In genomic region chr12:79691299-79692248, GRCh38 we compare ENCODE assay signal across 8 cellular contexts. TPM values are rescaled to one million over a fixed set of nuclear protein-coding genes. Genes with fewer than 3 reads are reported as not detected.
DNase-seq lines count a peak whose midpoint lies in the region; ATAC-seq, FAIRE-seq and TF ChIP-seq lines count a peak whose summit lies in the region.

No MANE protein-coding gene starts in this region.

- in situ Hi-C loops in GM13976 (cut with MboI; ENCODE audit: low sequenced_read_pairs, unreplicated experiment) = no loop called here

- H4K20me1 ChIP-seq in endothelial cell of umbilical vein (replicated peaks; ENCODE audit: control insufficient read depth, extremely low read depth, insufficient read depth, low read length) = no peaks in the 10 kb centered on the region

- H3K9ac ChIP-seq in endothelial cell of umbilical vein (replicated peaks; ENCODE audit: extremely low read depth, insufficient read depth, low read length) (peak overlapping the region; percentile 96), mucosa of stomach (ENCODE audit: low read length) (peak overlapping the region; percentile 76)

- dilution Hi-C loops in endothelial cell of umbilical vein (cut with MboI; ENCODE audit: extremely low pct_ligation_motif_present, low sequenced_read_pairs) = no loop called here

- no peaks in the 10 kb centered on the region for H3K9me1 ChIP-seq in endothelial cell of umbilical vein (replicated peaks; ENCODE audit: control insufficient read depth, extremely low read depth, insufficient read depth, low read length)

- FAIRE-seq in endothelial cell of umbilical vein (lab: Jason Lieb, UNC) = peak; percentile 66

- H3K27me3 ChIP-seq in A673 (replicated peaks; ENCODE audit: insufficient read depth, low read depth, low read length, poor library complexity) = no peaks in the 10 kb centered on the region
- no peaks in the 10 kb centered on the region for H3K27me3 ChIP-seq in endothelial cell of umbilical vein (ENCODE audit: control insufficient read depth in 2 of 2, insufficient read depth in 2 of 2, low read length in 2 of 2)
- no peaks in the 10 kb centered on the region for H3K27me3 ChIP-seq in mucosa of stomach (ENCODE audit: control insufficient read depth, insufficient read depth, low read length)

- CTCF ChIA-PET in A673 (lab: Charles Lee) (no interaction called here), endothelial cell of umbilical vein (lab: Charles Lee) (interaction anchor here (0.7 to 2.9 kb wide), 11 partner anchors 11 to 271 kb away, joined by 3 to 14 read pairs (median 4); no protein-coding TSS in a partner anchor)

- H2AFZ ChIP-seq in endothelial cell of umbilical vein (ENCODE audit: low read depth, low read length) = peak overlapping the region; percentile 78

- H3K36me3 ChIP-seq in A673 (ENCODE audit: insufficient read depth, low read length, poor library complexity, severe bottlenecking) (no peaks in the 10 kb centered on the region), endothelial cell of umbilical vein (ENCODE audit: control insufficient read depth in 2 of 2, extremely low read depth in 1 of 2, insufficient read depth in 2 of 2, low read length in 2 of 2) (no peaks in the 10 kb centered on the region), mucosa of stomach (ENCODE audit: control insufficient read depth, insufficient read depth, low read length) (no peaks in the 10 kb centered on the region)

- BruUV-seq in A673 (replicated peaks; lab: Mats Ljungman, UMichigan) (TSS peak; percentile 72), endothelial cell of umbilical vein (replicated peaks; lab: Mats Ljungman, UMichigan) (TSS peak; percentile 50)

- no peak for TF ChIP-seq CTCF in A673 (conservative IDR thresholded peaks at IDR 0.05; ENCODE audit: low read depth, low read length)
- no peak for TF ChIP-seq CTCF in GM13976 (IDR thresholded peaks at IDR 0.05; ENCODE audit: borderline replicate concordance, control extremely low read depth, extremely low read depth, insufficient read depth, missing control alignments)
- TF ChIP-seq CTCF in endothelial cell of umbilical vein (IDR thresholded peaks at IDR 0.05; ENCODE audit: extremely low read depth in 1 of 2, insufficient read depth in 1 of 2, low read depth in 1 of 2, low read length in 2 of 2) = no peak

- DNase-seq in A673 (ENCODE audit: low spot score) = peak; percentile 68
- peak; percentile 23 for DNase-seq in GM13976 (ENCODE audit: low spot score)
- peak; percentile 93 for DNase-seq in RKO (ENCODE audit: low spot score)
- peak; percentile 83 for DNase-seq in endothelial cell of umbilical vein (ENCODE audit: low read depth, low spot score)
- DNase-seq in activated effector memory CD4-positive, alpha-beta T cell treated with anti-CD3 and anti-CD28 coated beads, Interleukin-2, amount 50 U/mL, for 16 hours = no peak

- H3K79me2 ChIP-seq in endothelial cell of umbilical vein (ENCODE audit: control insufficient read depth, insufficient read depth, low read length) = peaks cover 42% of the 10 kb centered on the region

- TF ChIP-seq POLR2A in endothelial cell of umbilical vein (IDR thresholded peaks at IDR 0.05; ENCODE audit: low read depth, low read length) = peak; percentile 21

- ATAC-seq in GM19397 (IDR thresholded peaks at IDR 0.05; ENCODE audit: unreplicated experiment) (no peak), GM19328 (IDR thresholded peaks at IDR 0.05; ENCODE audit: unreplicated experiment) (no peak)

- peak overlapping the region; percentile 95 for H3K4me2 ChIP-seq in endothelial cell of umbilical vein (ENCODE audit: insufficient read depth, low read length)

- POLR2A ChIA-PET in A673 (lab: Charles Lee; ENCODE audit: low non-redundant PET) = no interaction called here
- POLR2A ChIA-PET in endothelial cell of umbilical vein (lab: Charles Lee) = interaction anchor here (1.1 kb wide), 1 partner anchor 240 kb away, joined by 3 read pairs; no protein-coding TSS in a partner anchor

- H3K27ac ChIP-seq in A673 (ENCODE audit: low read depth, low read length, poor library complexity, severe bottlenecking) (peak overlapping the region; percentile 40), endothelial cell of umbilical vein (ENCODE audit: insufficient read depth, low read depth, low read length) (peak overlapping the region; percentile 85)

- H3K4me3 ChIP-seq in A673 (ENCODE audit: low read depth, low read length, poor library complexity, severe bottlenecking) (peak overlapping the region; percentile 90), endothelial cell of umbilical vein (replicated peaks in 1 of 3; ENCODE audit: insufficient read depth in 1 of 3, low read depth in 1 of 3, low read length in 3 of 3) (peak overlapping the region; percentile 59 to 96 (median 83)), mucosa of stomach (ENCODE audit: low read length) (peak overlapping the region; percentile 68)

- intact Hi-C loops in A673 (cut with micrococcal nuclease; ENCODE audit: unreplicated experiment) (no loop called here), endothelial cell of umbilical vein (cut with micrococcal nuclease) (loop anchor here (1.0 to 5.0 kb wide), 6 partner anchors 47 to 495 kb away; partner anchors contain the start of gene PPP1R12A)

- H3K4me1 ChIP-seq in A673 (ENCODE audit: insufficient read depth, low read length, poor library complexity, severe bottlenecking) = peaks cover 33% of the 10 kb centered on the region
- H3K4me1 ChIP-seq in endothelial cell of umbilical vein (ENCODE audit: control insufficient read depth, extremely low read depth, insufficient read depth, low read length) = peaks cover 21% of the 10 kb centered on the region
- peaks cover 12% of the 10 kb centered on the region for H3K4me1 ChIP-seq in mucosa of stomach (ENCODE audit: control insufficient read depth, insufficient read depth, low read length)

- no peaks in the 10 kb centered on the region for H3K9me3 ChIP-seq in A673 (ENCODE audit: low read depth, low read length, poor library complexity, severe bottlenecking)
- no peaks in the 10 kb centered on the region for H3K9me3 ChIP-seq in endothelial cell of umbilical vein (replicated peaks; ENCODE audit: control insufficient read depth, insufficient read depth, low read length)
- H3K9me3 ChIP-seq in mucosa of stomach (ENCODE audit: control insufficient read depth, low read length) = no peaks in the 10 kb centered on the region

TF ChIP-seq in endothelial cell of umbilical vein, 7 proteins besides CTCF, POLR2A, EP300 and RAD21:
- TF ChIP-seq EZH2 (IDR thresholded peaks at IDR 0.05; ENCODE audit: borderline replicate concordance, low read depth, low read length, severe bottlenecking) = no peak
- TF ChIP-seq, protein P1, sequence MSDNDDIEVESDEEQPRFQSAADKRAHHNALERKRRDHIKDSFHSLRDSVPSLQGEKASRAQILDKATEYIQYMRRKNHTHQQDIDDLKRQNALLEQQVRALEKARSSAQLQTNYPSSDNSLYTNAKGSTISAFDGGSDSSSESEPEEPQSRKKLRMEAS (IDR thresholded peaks at IDR 0.05; ENCODE audit: insufficient read depth, insufficient read length) = no peak
- TF ChIP-seq GATA2 (IDR thresholded peaks at IDR 0.05; ENCODE audit: insufficient read depth, insufficient read length, low read depth, low read length) = no peak
- TF ChIP-seq MYC (IDR thresholded peaks at IDR 0.05; ENCODE audit: low read depth, low read length) = no peak
- TF ChIP-seq JUN (IDR thresholded peaks at IDR 0.05; ENCODE audit: borderline replicate concordance, insufficient read depth, insufficient read length, low read depth) = no peak
- TF ChIP-seq FOS (IDR thresholded peaks at IDR 0.05; ENCODE audit: borderline replicate concordance, insufficient read depth, low read length) = peak; percentile 56
- peak; percentile 19 for TF ChIP-seq POLR2AphosphoS5 (IDR thresholded peaks at IDR 0.05; ENCODE audit: insufficient read depth, low read depth, low read length)

RNA-seq across cellular contexts. Expression of gene PAWR, which starts 0.8 kb away (rescaled TPM):
- total RNA-seq in A673 (2021) (52.7 and 55.3 TPM in 2 replicates), endothelial cell of umbilical vein (154 and 175 TPM in 2 replicates)
- polyA plus RNA-seq in endothelial cell of umbilical vein = 16.2 and 18.3 TPM in 2 replicates
- 10.5 and 13.0 TPM in 2 replicates for polyA plus RNA-seq in endothelial cell of umbilical vein (2011; cell fraction: cytosol; rRNA removed)
- polyA plus RNA-seq in endothelial cell of umbilical vein (2011; cell fraction: nucleus; rRNA removed) = 53.1 and 81.3 TPM in 2 replicates
- 82.5 and 115 TPM in 2 replicates for polyA plus RNA-seq in endothelial cell of umbilical vein (2012)
- polyA minus RNA-seq in endothelial cell of umbilical vein = 32.5 and 37.7 TPM in 2 replicates
- polyA minus RNA-seq in endothelial cell of umbilical vein (2011; cell fraction: cytosol; rRNA and poly(A)+ RNA removed) = 30.2 TPM
- 112 and 127 TPM in 2 replicates for polyA minus RNA-seq in endothelial cell of umbilical vein (2011; cell fraction: nucleus; rRNA and poly(A)+ RNA removed)
